Comparison of ENCODE assay signal across 8 cellular contexts in the genomic region with DNA sequence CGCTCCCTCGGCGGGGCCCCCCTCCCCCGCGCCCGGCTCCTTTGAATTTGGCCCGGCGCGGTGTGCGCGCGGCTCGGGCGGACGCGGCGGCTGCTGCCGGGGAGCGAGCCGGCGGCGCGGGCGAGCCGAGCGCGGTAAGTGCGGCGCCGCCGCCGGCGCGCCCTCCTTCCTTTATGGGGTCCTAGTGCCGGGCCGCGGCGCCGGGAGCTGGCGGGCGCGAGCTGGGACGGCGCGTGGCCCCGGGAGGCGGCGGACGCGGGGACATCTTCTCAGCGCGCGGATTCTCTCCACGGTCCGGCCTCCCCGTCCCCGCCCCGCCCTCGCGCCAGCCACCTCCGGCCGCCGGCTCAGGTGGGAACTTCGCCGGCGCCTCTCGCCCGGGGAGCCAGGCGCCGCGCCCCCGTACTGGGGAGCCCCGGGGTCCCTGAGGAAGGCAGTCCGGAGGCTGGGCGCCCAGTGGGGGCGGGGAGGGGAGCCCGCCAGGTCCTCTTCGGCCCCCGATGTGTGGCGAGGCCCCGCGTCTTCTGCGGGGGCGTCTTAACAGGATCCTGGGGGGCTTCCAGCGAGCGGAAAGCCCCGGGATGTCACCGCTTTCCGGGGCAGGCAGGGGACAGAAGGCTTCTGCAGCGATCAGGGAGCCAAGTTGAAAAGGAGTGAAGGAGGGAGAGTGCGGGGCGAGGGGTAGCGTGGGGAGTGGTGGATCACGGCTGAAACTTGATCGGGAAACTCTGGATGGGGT.
DNase-seq lines count a peak whose midpoint lies in the region; ATAC-seq and TF ChIP-seq lines count a peak whose summit lies in the region.

No MANE protein-coding gene starts in this region.

- H3K27me3 ChIP-seq in muscle layer of duodenum (ENCODE audit: low read depth, low read length), result peaks cover 10% of the 10 kb centered on the region

- peaks cover 62% of the 10 kb centered on the region for H3K27me3 Mint-ChIP-seq in activated CD4-positive, alpha-beta T cell treated with anti-CD3 and anti-CD28 coated beads, Interleukin-2, amount 10 ng/mL, durations not matched to agents 7 days and 5 days

- H3K27ac ChIP-seq in coronary artery (peak overlapping the region in 1 of 2 donors; percentile 17), muscle layer of duodenum (ENCODE audit: low read length) (no peak overlapping the region)

- H3K27ac Mint-ChIP-seq in activated CD4-positive, alpha-beta T cell treated with anti-CD3 and anti-CD28 coated beads, Interleukin-2, amount 10 ng/mL, durations not matched to agents 7 days and 5 days, result no peak overlapping the region

- no peaks in the 10 kb centered on the region for H3K36me3 ChIP-seq in muscle layer of duodenum (ENCODE audit: control insufficient read depth in 1 of 2, insufficient read depth in 2 of 2, low read length in 2 of 2)

- peaks cover 0 to 16% of the 10 kb centered on the region in 2 donors for H3K4me1 ChIP-seq in muscle layer of duodenum (ENCODE audit: control insufficient read depth in 1 of 2, insufficient read depth in 2 of 2, low read length in 2 of 2)

- TF ChIP-seq RAD21 in Ishikawa (IDR thresholded peaks at IDR 0.05; ENCODE audit: low read depth), result no peak

- H3K4me1 Mint-ChIP-seq in activated CD4-positive, alpha-beta T cell treated with anti-CD3 and anti-CD28 coated beads, Interleukin-2, amount 10 ng/mL, durations not matched to agents 7 days and 5 days, result peaks cover 10% of the 10 kb centered on the region

- H3K4me3 Mint-ChIP-seq in activated CD4-positive, alpha-beta T cell treated with anti-CD3 and anti-CD28 coated beads, Interleukin-2, amount 10 ng/mL, durations not matched to agents 7 days and 5 days, result peak overlapping the region; percentile 58

- no peaks in the 10 kb centered on the region for H3K36me3 Mint-ChIP-seq in activated CD4-positive, alpha-beta T cell treated with anti-CD3 and anti-CD28 coated beads, Interleukin-2, amount 10 ng/mL, durations not matched to agents 7 days and 5 days (ENCODE audit: low read depth)

- TF ChIP-seq EP300 in Ishikawa (IDR thresholded peaks at IDR 0.05; ENCODE audit: borderline replicate concordance), result no peak

- ATAC-seq in activated CD4-positive, CD25-positive, alpha-beta regulatory T cell treated with anti-CD3 and anti-CD28 coated beads, Interleukin-2, amount 50 U/mL, for 24 hours, result no peak

- no peak for TF ChIP-seq CTCF in coronary artery (IDR thresholded peaks at IDR 0.05)

- DNase-seq in activated CD4-positive, alpha-beta T cell treated with anti-CD3 and anti-CD28 coated beads, Interleukin-2, amount 10 ng/mL, durations not matched to agents 7 days and 5 days, result no peak
- no peak for DNase-seq in activated CD4-positive, alpha-beta T cell treated with anti-CD3 and anti-CD28 coated beads for 4 hours
- DNase-seq in coronary artery (ENCODE audit: low spot score) (no peak), NAMALWA (ENCODE audit: low spot score) (no peak), HuH-7 (ENCODE audit: low spot score) (no peak)

- POLR2A ChIA-PET in activated CD4-positive, alpha-beta T cell treated with anti-CD3 and anti-CD28 coated beads, Interleukin-2, amount 10 ng/mL, durations not matched to agents 7 days and 5 days (lab: Charles Lee), result no interaction called here

- no peaks in the 10 kb centered on the region for H3K9me3 Mint-ChIP-seq in activated CD4-positive, alpha-beta T cell treated with anti-CD3 and anti-CD28 coated beads, Interleukin-2, amount 10 ng/mL, durations not matched to agents 7 days and 5 days

- CTCF ChIA-PET in activated CD4-positive, alpha-beta T cell treated with anti-CD3 and anti-CD28 coated beads, Interleukin-2, amount 10 ng/mL, durations not matched to agents 7 days and 5 days (lab: Charles Lee), result no interaction called here

- H3K4me3 ChIP-seq in coronary artery (peak overlapping the region; percentile 83), muscle layer of duodenum (ENCODE audit: low read depth in 1 of 2, low read length in 2 of 2) (peak overlapping the region; percentile 52 to 70)

- no peaks in the 10 kb centered on the region for H3K9me3 ChIP-seq in muscle layer of duodenum (ENCODE audit: control insufficient read depth in 1 of 2, low read length in 2 of 2)

TF ChIP-seq in Ishikawa, 13 proteins besides CTCF, POLR2A, EP300 and RAD21:
- TF ChIP-seq EGR1 (IDR thresholded peaks at IDR 0.05) (peak; percentile 61), CREB1 (IDR thresholded peaks at IDR 0.05; ENCODE audit: low read depth) (no peak)
- TF ChIP-seq, protein P1, sequence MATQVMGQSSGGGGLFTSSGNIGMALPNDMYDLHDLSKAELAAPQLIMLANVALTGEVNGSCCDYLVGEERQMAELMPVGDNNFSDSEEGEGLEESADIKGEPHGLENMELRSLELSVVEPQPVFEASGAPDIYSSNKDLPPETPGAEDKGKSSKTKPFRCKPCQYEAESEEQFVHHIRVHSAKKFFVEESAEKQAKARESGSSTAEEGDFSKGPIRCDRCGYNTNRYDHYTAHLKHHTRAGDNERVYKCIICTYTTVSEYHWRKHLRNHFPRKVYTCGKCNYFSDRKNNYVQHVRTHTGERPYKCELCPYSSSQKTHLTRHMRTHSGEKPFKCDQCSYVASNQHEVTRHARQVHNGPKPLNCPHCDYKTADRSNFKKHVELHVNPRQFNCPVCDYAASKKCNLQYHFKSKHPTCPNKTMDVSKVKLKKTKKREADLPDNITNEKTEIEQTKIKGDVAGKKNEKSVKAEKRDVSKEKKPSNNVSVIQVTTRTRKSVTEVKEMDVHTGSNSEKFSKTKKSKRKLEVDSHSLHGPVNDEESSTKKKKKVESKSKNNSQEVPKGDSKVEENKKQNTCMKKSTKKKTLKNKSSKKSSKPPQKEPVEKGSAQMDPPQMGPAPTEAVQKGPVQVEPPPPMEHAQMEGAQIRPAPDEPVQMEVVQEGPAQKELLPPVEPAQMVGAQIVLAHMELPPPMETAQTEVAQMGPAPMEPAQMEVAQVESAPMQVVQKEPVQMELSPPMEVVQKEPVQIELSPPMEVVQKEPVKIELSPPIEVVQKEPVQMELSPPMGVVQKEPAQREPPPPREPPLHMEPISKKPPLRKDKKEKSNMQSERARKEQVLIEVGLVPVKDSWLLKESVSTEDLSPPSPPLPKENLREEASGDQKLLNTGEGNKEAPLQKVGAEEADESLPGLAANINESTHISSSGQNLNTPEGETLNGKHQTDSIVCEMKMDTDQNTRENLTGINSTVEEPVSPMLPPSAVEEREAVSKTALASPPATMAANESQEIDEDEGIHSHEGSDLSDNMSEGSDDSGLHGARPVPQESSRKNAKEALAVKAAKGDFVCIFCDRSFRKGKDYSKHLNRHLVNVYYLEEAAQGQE (IDR thresholded peaks at IDR 0.05; ENCODE audit: low read depth), result no peak
